ENCODE assay signal across 19 cellular contexts in genomic region chr18:54528942-54529376, GRCh38.
DNase-seq lines count a peak whose midpoint lies in the region; ATAC-seq, FAIRE-seq and TF ChIP-seq lines count a peak whose summit lies in the region.
"Had no signal": no experiment of that assay in that cellular context is flagged by ENCODE, and none has a peak within 500 bp of the region (broad histone marks: within the 10 kb centered on the region; RNA-seq: fewer than 3 reads in every experiment).

No MANE protein-coding gene starts in this region.

- in situ Hi-C loops in transverse colon (cut with MboI; ENCODE audit: low pct_ligation_motif_present in 1 of 4, low pct_unique_long_range_greater_than_20kb in 1 of 4, low sequenced_read_pairs in 3 of 4) = no loop called here

- H4K20me1 ChIP-seq in BLaER1 (no peaks in the 10 kb centered on the region), H9 (ENCODE audit: control insufficient read depth, insufficient read depth, insufficient read length) (no peaks in the 10 kb centered on the region), H1 (replicated peaks in 1 of 2; ENCODE audit: control insufficient read depth in 1 of 2, insufficient read depth in 2 of 2, low read length in 2 of 2) (no peaks in the 10 kb centered on the region)

- peaks cover 0 to 13% (median 9%) of the 10 kb centered on the region in 3 experiments; a peak in 6 of 7 replicates for H3K36me3 Mint-ChIP-seq in H9 (ENCODE audit: insufficient read depth in 1 of 3, low read depth in 3 of 3)
- no peaks in the 10 kb centered on the region for H3K36me3 Mint-ChIP-seq in activated naive CD4-positive, alpha-beta T cell treated with anti-CD3 and anti-CD28 coated beads, Interleukin-2, amount 50 U/mL, for 72 hours
- H3K36me3 Mint-ChIP-seq: CD4-positive, CD25-positive, alpha-beta regulatory T cell had no signal

- TF ChIP-seq POLR2A in H1 (IDR thresholded peaks at IDR 0.05; ENCODE audit: control extremely low read depth in 1 of 2, low read depth in 2 of 2, low read length in 2 of 2) = no peak
- TF ChIP-seq POLR2A in transverse colon (IDR thresholded peaks at IDR 0.05) = no peak

- H3K9me3 ChIP-seq in BLaER1 (peaks cover 3% of the 10 kb centered on the region; the same call in 1 of the 2 replicates), H9 (ENCODE audit: control insufficient read depth, low read depth, low read length) (no peaks in the 10 kb centered on the region), H1 (ENCODE audit: insufficient read depth in 2 of 2, low read depth in 1 of 2, low read length in 1 of 2) (peaks cover 5 to 6% of the 10 kb centered on the region in 2 experiments; a peak in 3 of 4 replicates), iPS-18a (ENCODE audit: control insufficient read depth, low read depth, low read length) (peaks cover 5% of the 10 kb centered on the region), transverse colon (no peaks in the 10 kb centered on the region)

- H3K4ac ChIP-seq in H9 (ENCODE audit: low read depth, low read length) (no peak overlapping the region), H1 (replicated peaks; ENCODE audit: insufficient read length, low read depth, low read length) (peak overlapping the region; percentile 65)

- H4K5ac ChIP-seq in H9 (ENCODE audit: insufficient read length, low read depth, low read length) (no peak overlapping the region), H1 (ENCODE audit: insufficient read length, low read depth, low read length) (peak overlapping the region; percentile 82)

- H3K9ac ChIP-seq in BLaER1 (no peak overlapping the region), H9 (ENCODE audit: extremely low read depth, insufficient read length, low read length) (no peak overlapping the region), H1 (replicated peaks in 1 of 4; ENCODE audit: extremely low read depth in 1 of 4, low read depth in 3 of 4, low read length in 3 of 4) (0 out of 7 replicates have a peak overlapping the region, but pooled peaks of 2 of the 4 experiments have one; percentile 5 to 11), iPS-18a (ENCODE audit: low read length) (peak overlapping the region; percentile 83)

- ATAC-seq in activated naive CD4-positive, alpha-beta T cell treated with anti-CD3 and anti-CD28 coated beads, Interleukin-2, amount 50 U/mL, for 72 hours = no peak
- no peak for ATAC-seq in left lobe of liver

- H3K4me2 ChIP-seq in BLaER1 = peak overlapping the region; percentile 74; the same call in 1 of the 2 replicates
- H3K4me2 ChIP-seq in H9 (ENCODE audit: insufficient read depth, insufficient read length, low read length) = peak overlapping the region; percentile 65
- H3K4me2 ChIP-seq in H1 (ENCODE audit: insufficient read depth in 1 of 2, low read depth in 2 of 2, low read length in 2 of 2) = peak overlapping the region; percentile 69 to 98

- TF ChIP-seq CTCF in H9 (conservative IDR thresholded peaks at IDR 0.05) = no peak
- TF ChIP-seq CTCF in H1 (IDR thresholded peaks at IDR 0.05; ENCODE audit: control extremely low read depth in 1 of 3, insufficient read depth in 1 of 3, low read depth in 1 of 3, low read length in 3 of 3) = no peak
- no peak for TF ChIP-seq CTCF in transverse colon (IDR thresholded peaks at IDR 0.05)

- 0 out of 5 replicates have a peak overlapping the region, but pooled peaks of 1 of the 2 experiments have one; percentile 21 for H3K4me3 Mint-ChIP-seq in H9
- H3K4me3 Mint-ChIP-seq: CD4-positive, CD25-positive, alpha-beta regulatory T cell had no signal

- H4K91ac ChIP-seq in H9 (ENCODE audit: insufficient read length, low read depth, low read length) (no peak overlapping the region), H1 (replicated peaks; ENCODE audit: insufficient read length, low read length) (peak overlapping the region; percentile 93)

- intact Hi-C loops in transverse colon (cut with DNase I; ENCODE audit: low total_unique reads) = no loop called here

- H3K56ac ChIP-seq in H9 (ENCODE audit: insufficient read length, low read depth, low read length) (no peak overlapping the region), H1 (replicated peaks; ENCODE audit: insufficient read length, low read depth, low read length) (no peak overlapping the region)

- no peaks in the 10 kb centered on the region for H3K27me3 Mint-ChIP-seq in H9 (ENCODE audit: low read depth)
- H3K27me3 Mint-ChIP-seq: CD4-positive, CD25-positive, alpha-beta regulatory T cell had no signal

- CTCF ChIA-PET in H1 (lab: Charles Lee; ENCODE audit: partially characterized antibody) = interaction anchor here (0.6 to 1.5 kb wide), 6 partner anchors 21 to 445 kb away, joined by 3 to 4 read pairs (median 3); no protein-coding TSS in a partner anchor

- H2BK5ac ChIP-seq in H9 (ENCODE audit: insufficient read length, low read length) (peak overlapping the region; percentile 14), H1 (ENCODE audit: low read depth, low read length) (peak overlapping the region; percentile 98)

- no peaks in the 10 kb centered on the region for H3K79me2 ChIP-seq in H9 (ENCODE audit: insufficient read depth, low read length)
- H3K79me2 ChIP-seq in H1 (ENCODE audit: control insufficient read depth in 1 of 2, insufficient read depth in 2 of 2, low read length in 2 of 2) = no peaks in the 10 kb centered on the region

- H3K23me2 ChIP-seq in H9 (ENCODE audit: insufficient read length, low read depth, low read length, poor library complexity, severe bottlenecking) = peaks cover 3% of the 10 kb centered on the region
- H3K23me2 ChIP-seq in H1 (ENCODE audit: low read depth, low read length) = peaks cover 2% of the 10 kb centered on the region

- no peak for FAIRE-seq in H1 (lab: Jason Lieb, UNC)
- FAIRE-seq: G401.6 had no signal

- H3K79me1 ChIP-seq in H9 (ENCODE audit: insufficient read depth, low read depth, low read length, poor library complexity, severe bottlenecking) (no peaks in the 10 kb centered on the region), H1 (ENCODE audit: low read depth, low read length) (no peaks in the 10 kb centered on the region)

- H2BK15ac ChIP-seq in H9 (ENCODE audit: low read depth, low read length) (no peak overlapping the region), H1 (ENCODE audit: low read length) (no peak overlapping the region)

- H3K27ac Mint-ChIP-seq in H9 = peak overlapping the region; percentile 59 to 99 (median 98)
- H3K27ac Mint-ChIP-seq in activated naive CD4-positive, alpha-beta T cell treated with anti-CD3 and anti-CD28 coated beads, Interleukin-2, amount 50 U/mL, for 72 hours = no peak overlapping the region
- H3K27ac Mint-ChIP-seq: CD4-positive, CD25-positive, alpha-beta regulatory T cell had no signal

- POLR2A ChIA-PET in H1 (lab: Charles Lee; ENCODE audit: partially characterized antibody) = interaction anchor here (0.8 to 3.1 kb wide), 11 partner anchors 12 to 282 kb away, joined by 3 to 20 read pairs (median 4); no protein-coding TSS in a partner anchor

- H2AFZ ChIP-seq in H9 (ENCODE audit: low read length) (no peak overlapping the region), H1 (ENCODE audit: low read length) (no peak overlapping the region)

- H3K4me1 Mint-ChIP-seq in H9 = peaks cover 51 to 59% of the 10 kb centered on the region in 2 experiments
- H3K4me1 Mint-ChIP-seq: CD4-positive, CD25-positive, alpha-beta regulatory T cell had no signal

- peak overlapping the region; percentile 24; the same call in 1 of the 2 replicates for H3K27ac ChIP-seq in BLaER1
- H3K27ac ChIP-seq in H9 (ENCODE audit: insufficient read length, low read depth, low read length) = peak overlapping the region; percentile 94
- peak overlapping the region; percentile 89 for H3K27ac ChIP-seq in H1 (ENCODE audit: low read depth, low read length)
- peak overlapping the region; percentile 99 for H3K27ac ChIP-seq in iPS-18a (ENCODE audit: low read length)
- no peak overlapping the region for H3K27ac ChIP-seq in transverse colon
- H3K27ac ChIP-seq: 22Rv1, RWPE1 had no signal

- H3K4me3 ChIP-seq in BLaER1 = no peak overlapping the region
- H3K4me3 ChIP-seq in H1 (ENCODE audit: extremely low read depth in 1 of 4, insufficient read depth in 2 of 4, low read depth in 3 of 4, low read length in 4 of 4) = peak overlapping the region in 1 of 4 experiments; percentile 55; a peak in 2 of 8 replicates
- peak overlapping the region; percentile 75 for H3K4me3 ChIP-seq in iPS-18a (ENCODE audit: low read length)
- no peak overlapping the region for H3K4me3 ChIP-seq in transverse colon

- H3K23ac ChIP-seq in H9 (ENCODE audit: insufficient read length, low read depth, low read length) (no peak overlapping the region), H1 (ENCODE audit: insufficient read length) (no peak overlapping the region)

- H4K8ac ChIP-seq in H9 (replicated peaks; ENCODE audit: insufficient read length, low read depth, low read length) (no peak overlapping the region), H1 (ENCODE audit: extremely low read depth, insufficient read depth, low read length) (no peak overlapping the region)

- H2BK12ac ChIP-seq in H9 (ENCODE audit: insufficient read length, low read depth, low read length) (no peak overlapping the region), H1 (ENCODE audit: low read depth, low read length) (peak overlapping the region; percentile 93)

- TF ChIP-seq EP300 in H1 (IDR thresholded peaks at IDR 0.05; ENCODE audit: borderline replicate concordance in 1 of 2, low read depth in 2 of 2, low read length in 2 of 2) = no peak
- TF ChIP-seq EP300 in transverse colon (IDR thresholded peaks at IDR 0.05; ENCODE audit: low read depth) = no peak

- no peak overlapping the region for H3T11ph ChIP-seq in H9 (ENCODE audit: low read length)

- H2AK5ac ChIP-seq in H9 (ENCODE audit: insufficient read length, low read length) = no peak overlapping the region
- H2AK5ac ChIP-seq in H1 (ENCODE audit: low read depth, low read length) = peak overlapping the region; percentile 68; the same call in 1 of the 2 replicates

- H2BK120ac ChIP-seq in H9 (ENCODE audit: low read depth, low read length, poor library complexity, severe bottlenecking) = no peak overlapping the region
- H2BK120ac ChIP-seq in H1 (replicated peaks; ENCODE audit: low read depth, low read length) = peak overlapping the region; percentile 97

- DNase-seq in H9 (peak; percentile 53), H1 (ENCODE audit: low read depth in 1 of 2, low spot score in 2 of 2) (peak in 1 of 2 experiments; percentile 23), transverse colon (no peak), left lobe of liver (ENCODE audit: low spot score) (no peak), AG08396 (ENCODE audit: low spot score) (no peak)
- DNase-seq in activated naive CD4-positive, alpha-beta T cell treated with anti-CD3 and anti-CD28 coated beads, Interleukin-2, amount 50 U/mL, for 72 hours (ENCODE audit: low spot score in 2 of 2) = no peak
- DNase-seq: CD4-positive, CD25-positive, alpha-beta regulatory T cell; GOT3; KBM-7; NCI-H1694; NCI-H2081; NCI-H2227 treated with DMSO at 0.1 percent for 48 hours; NCI-H526 treated with DMSO at 0.1 percent for 48 hours; SHP77 had no signal

- H3K27me3 ChIP-seq in BLaER1 (no peaks in the 10 kb centered on the region), H9 (ENCODE audit: insufficient read depth, low read length) (no peaks in the 10 kb centered on the region), H1 (replicated peaks in 1 of 4; ENCODE audit: control insufficient read depth in 3 of 4, extremely low read depth in 1 of 4, insufficient read depth in 3 of 4, low read length in 3 of 4) (no peaks in the 10 kb centered on the region), iPS-18a (ENCODE audit: control insufficient read depth, insufficient read depth, low read length) (no peaks in the 10 kb centered on the region), transverse colon (no peaks in the 10 kb centered on the region)

- H3K36me3 ChIP-seq in BLaER1 (no peaks in the 10 kb centered on the region), H1 (ENCODE audit: control insufficient read depth in 2 of 4, insufficient read depth in 4 of 4, low read length in 3 of 4) (peaks cover 0 to 10% (median 3%) of the 10 kb centered on the region in 4 experiments; a peak in 2 of 8 replicates), iPS-18a (ENCODE audit: control insufficient read depth, low read depth, low read length) (peaks cover under 1% of the 10 kb centered on the region), transverse colon (no peaks in the 10 kb centered on the region)

- H3K14ac ChIP-seq in H9 (ENCODE audit: insufficient read depth, low read length) (no peak overlapping the region), H1 (ENCODE audit: insufficient read length) (no peak overlapping the region)

- H3K4me1 ChIP-seq in BLaER1 (peaks cover 52% of the 10 kb centered on the region), H9 (ENCODE audit: insufficient read depth, low read length) (peaks cover 20% of the 10 kb centered on the region), H1 (replicated peaks in 1 of 4; ENCODE audit: control insufficient read depth in 3 of 4, insufficient read depth in 4 of 4, low read length in 3 of 4) (peaks cover 13 to 28% (median 23%) of the 10 kb centered on the region in 4 experiments), iPS-18a (ENCODE audit: control insufficient read depth, low read depth, low read length) (peaks cover 50% of the 10 kb centered on the region), transverse colon (no peaks in the 10 kb centered on the region)

- WGBS in H9 (ENCODE audit: extremely low coverage, insufficient read length, low lambda C conversion rate) = no CpG with 5 or more reads among the region's 1 CpG
- 0% methylated on average over 1 of the region's 1 CpG; no CpG with 5 or more reads in 1 of the 2 experiments for WGBS in H1 (ENCODE audit: extremely low coverage in 1 of 2, insufficient coverage in 1 of 2, insufficient read length in 1 of 2, insufficient replicate concordance in 2 of 2, low coverage in 1 of 2, low lambda C conversion rate in 2 of 2, missing lambda C conversion rate in 1 of 2), 2 experiments
- WGBS in transverse colon (ENCODE audit: low coverage in 1 of 2), 2 donors = 39 to 100% methylated on average over 1 of the region's 1 CpG

- no peak for TF ChIP-seq RAD21 in H1 (IDR thresholded peaks at IDR 0.05 in 1 of 2, conservative IDR thresholded peaks at IDR 0.05 in 1 of 2; ENCODE audit: low read depth in 2 of 2, low read length in 2 of 2)

- H2BK20ac ChIP-seq in H9 (ENCODE audit: low read depth, low read length, poor library complexity, severe bottlenecking) = no peak overlapping the region
- peak overlapping the region; percentile 97 for H2BK20ac ChIP-seq in H1 (ENCODE audit: low read length)

- peaks cover 10 to 14% of the 10 kb centered on the region in 2 experiments for H3K9me3 Mint-ChIP-seq in H9
- H3K9me3 Mint-ChIP-seq in activated naive CD4-positive, alpha-beta T cell treated with anti-CD3 and anti-CD28 coated beads, Interleukin-2, amount 50 U/mL, for 72 hours = no peaks in the 10 kb centered on the region

- H3K18ac ChIP-seq in H9 (ENCODE audit: insufficient read length, low read depth, low read length) (peak overlapping the region; percentile 27), H1 (ENCODE audit: extremely low read depth, low read length) (peak overlapping the region; percentile 56; the same call in 1 of the 2 replicates)

Comparison
In these comparisons a context has a peak if more than half of its experiments do, and no peak if none do; other contexts are left out.
1. H3K27ac ChIP-seq: peak in BLaER1 (single experiment), H9 (single experiment), H1 (single experiment) and iPS-18a (single experiment); none in transverse colon (0 of 4).
2. H3K27ac Mint-ChIP-seq: peak in H9 (3 of 3); none in activated naive CD4-positive, alpha-beta T cell treated with anti-CD3 and anti-CD28 coated beads, Interleukin-2, amount 50 U/mL, for 72 hours (0 of 2).
3. Peak in every context shown above with its lines, with median percentiles within 50 percentile points of each other: H3K4me2 ChIP-seq.